Comparison of ENCODE assay signal across 7 cellular contexts in the genomic region with DNA sequence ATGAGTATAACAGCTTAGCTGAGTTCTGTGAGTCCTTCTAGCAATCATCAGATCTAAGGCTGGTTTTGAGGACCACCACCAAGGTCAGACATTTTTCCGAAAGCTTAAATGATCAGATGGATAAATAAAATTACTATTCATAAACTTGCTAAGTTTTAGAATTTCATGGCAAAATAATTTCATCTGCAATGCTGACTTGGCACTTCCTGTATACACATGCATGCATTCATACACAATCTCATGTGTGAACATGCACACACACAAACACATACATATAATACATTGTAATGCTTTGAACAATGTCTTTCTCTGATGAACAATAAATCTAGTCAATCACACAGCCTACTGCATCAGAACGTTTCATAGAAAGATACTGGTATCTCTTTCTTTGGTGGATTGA.
"Had no signal": no experiment of that assay in that cellular context is flagged by ENCODE, and none has a peak within 500 bp of the region (broad histone marks: within the 10 kb centered on the region; RNA-seq: fewer than 3 reads in every experiment).

No MANE protein-coding gene starts in this region.

- FAIRE-seq: GM12878, GM12891, GM12892, GM18507, GM19239 had no signal

- DNase-seq: GDM1, GF-D8 had no signal

- H3K4me3 ChIP-seq: GM12878 had no signal

- ATAC-seq: GM12878 had no signal
